ENCODE assay signal across 28 cellular contexts in genomic region chr5:15322426-15322825, GRCh38.
"Had no signal": no experiment of that assay in that cellular context is flagged by ENCODE, and none has a peak within 500 bp of the region (broad histone marks: within the 10 kb centered on the region; RNA-seq: fewer than 3 reads in every experiment).

No MANE protein-coding gene starts in this region.

- H3K4me1 ChIP-seq: pancreas, psoas muscle, spleen, suprapubic skin, testis, transverse colon, vagina had no signal

- H3K4me3 ChIP-seq: pancreas, psoas muscle, skin epidermis, smooth muscle cell, spleen, suprapubic skin, testis, tibial artery, transverse colon, vagina had no signal

- H3K4me2 ChIP-seq: smooth muscle cell had no signal

- H3K9me3 ChIP-seq: neutrophil, pancreas, psoas muscle, suprapubic skin, testis, tibial artery, transverse colon, vagina had no signal

- ATAC-seq: naive thymus-derived CD8-positive, alpha-beta T cell; natural killer cell treated with Interleukin-12 subunit alpha and Interleukin-12 subunit beta and Interleukin-15 and Interleukin-18, amount 100 ng/mL, for 72 hours; pancreas; psoas muscle; right cardiac atrium; sciatic nerve; stimulated activated memory B cell treated with anti-CD40 and anti-IgM and Interleukin-4, amounts not matched to agents 10 μg/mL and 1 μg/mL and 100 μg/mL, for 72 hours; stimulated activated naive CD8-positive, alpha-beta T cell treated with anti-CD3 and anti-CD28 coated beads, Interleukin-15, amount 100 ng/mL, for 72 hours; stimulated activated naive CD8-positive, alpha-beta T cell treated with anti-CD3 and anti-CD28 coated beads, Interleukin-15, Interleukin-2, amounts not matched to agents 100 U/mL and 50 U/mL, for 24 hours had no signal

- FAIRE-seq: pancreas, urothelium cell line had no signal

- H3K36me3 ChIP-seq: neutrophil, pancreas, spleen, suprapubic skin, tibial artery, transverse colon, vagina had no signal

- H3K27me3 ChIP-seq: neutrophil, pancreas, spleen, suprapubic skin, testis, tibial artery, transverse colon, vagina had no signal

- H3K27ac ChIP-seq: neutrophil, pancreas, psoas muscle, skin epidermis, spleen, suprapubic skin, testis, tibial artery, transverse colon, vagina had no signal

- DNase-seq: naive thymus-derived CD8-positive, alpha-beta T cell; nephron progenitor cell; nucleus accumbens; pancreas; psoas muscle; spleen; stimulated activated CD4-positive, alpha-beta T cell treated with anti-CD3 and anti-CD28 coated beads, Interleukin-12 subunit alpha, Interleukin-12 subunit beta, amount 100 ng/mL, for 4 hours; stimulated activated CD4-positive, alpha-beta T cell treated with anti-CD3 and anti-CD28 coated beads, Interleukin-1b, Interleukin-23, amount 100 ng/mL, for 48 hours; stimulated activated CD4-positive, alpha-beta T cell treated with anti-CD3 and anti-CD28 coated beads, Interleukin-4, amount 100 ng/mL, for 1 hour; stimulated activated CD4-positive, alpha-beta T cell treated with anti-CD3 and anti-CD28 coated beads, Interleukin-4, amount 100 ng/mL, for 4 hours; stimulated activated CD8-positive, alpha-beta memory T cell treated with anti-CD3 and anti-CD28 coated beads, Interleukin-4, amount 100 ng/mL, for 48 hours; stimulated activated naive CD4-positive, alpha-beta T cell; stimulated activated naive CD8-positive, alpha-beta T cell treated with anti-CD3 and anti-CD28 coated beads, Interleukin-15, amount 100 ng/mL, for 72 hours; stimulated activated naive CD8-positive, alpha-beta T cell treated with anti-CD3 and anti-CD28 coated beads, Interleukin-15, Interleukin-2, amounts not matched to agents 100 U/mL and 50 U/mL, for 24 hours; substantia nigra; testis; tibial artery; transverse colon had no signal
